In the genomic region with DNA sequence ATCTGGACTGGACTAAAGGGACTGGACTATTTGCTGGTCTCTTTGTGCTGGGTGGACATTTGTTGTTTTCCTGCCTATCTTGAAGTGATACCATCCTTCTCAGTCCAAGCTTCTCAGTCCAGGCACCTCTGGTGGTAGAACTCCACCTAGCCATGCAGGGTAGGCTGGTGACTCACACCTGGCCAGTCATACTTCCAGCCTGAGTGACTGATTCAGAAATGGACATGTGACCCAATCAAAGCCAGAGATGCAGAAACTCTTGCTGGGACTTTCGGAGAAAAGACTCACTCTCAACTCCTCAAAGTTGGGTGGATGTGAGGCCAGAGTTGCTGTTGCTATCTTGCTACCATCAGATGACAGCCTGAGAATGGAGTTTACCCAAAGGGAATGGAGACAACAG, we compare ENCODE assay signal across 14 cellular contexts. TPM values are rescaled to one million over a fixed set of nuclear protein-coding genes. Genes with fewer than 3 reads are reported as not detected.
A peak's percentile ranks its signal among the peaks of the same experiment; 100 is the strongest.
DNase-seq lines count a peak whose midpoint lies in the region; ATAC-seq and TF ChIP-seq lines count a peak whose summit lies in the region.
"Had no signal": no experiment of that assay in that cellular context is flagged by ENCODE, and none has a peak within 500 bp of the region (broad histone marks: within the 10 kb centered on the region; RNA-seq: fewer than 3 reads in every experiment).

No MANE protein-coding gene starts in this region.

- H3K9me3 Mint-ChIP-seq in GM23338: no peaks in the 10 kb centered on the region
- H3K9me3 Mint-ChIP-seq in T-cell: no peaks in the 10 kb centered on the region
- H3K9me3 Mint-ChIP-seq: type B pancreatic cell had no signal

- H3K36me3 ChIP-seq in GM23338 (ENCODE audit: insufficient read depth) (no peaks in the 10 kb centered on the region), osteoblast (ENCODE audit: insufficient read depth, low read length) (no peaks in the 10 kb centered on the region), H7 (replicated peaks; ENCODE audit: control insufficient read depth, insufficient read depth, low read length) (no peaks in the 10 kb centered on the region)
- H3K36me3 ChIP-seq: lower lobe of right lung, pancreas had no signal

- H2AFZ ChIP-seq in GM23338 (0 out of 2 replicates have a peak overlapping the region, but pooled peaks have one; percentile 7), osteoblast (ENCODE audit: low read length) (no peak overlapping the region)

- no peak overlapping the region for H3K4me3 Mint-ChIP-seq in GM23338
- H3K4me3 Mint-ChIP-seq in T-helper 17 cell: no peak overlapping the region
- H3K4me3 Mint-ChIP-seq in T-cell: no peak overlapping the region
- H3K4me3 Mint-ChIP-seq: type B pancreatic cell had no signal

- ATAC-seq in GM23338 (no peak), T-helper 17 cell (no peak), T-cell (replicated peaks in 1 of 4) (no peak)
- ATAC-seq: body of pancreas, lower lobe of right lung had no signal

- no peak for DNase-seq in GM23338 (ENCODE audit: low spot score)
- DNase-seq in M059J (ENCODE audit: low read depth): peak; percentile 78
- peak; percentile 27 for DNase-seq in choroid plexus epithelial cell (ENCODE audit: low read depth)
- DNase-seq in osteoblast (ENCODE audit: insufficient read length, low spot score, missing footprints): peak; percentile 68
- DNase-seq in T-helper 17 cell: no peak
- DNase-seq in T-cell: no peak
- DNase-seq in NCI-H1092 (lab: John Stamatoyannopoulos, UW): no peak
- DNase-seq in H7: no peak
- DNase-seq: lower lobe of right lung, NCI-H526 treated with DMSO at 0.1 percent for 48 hours, pancreas had no signal

- H4K20me1 ChIP-seq in GM23338 (replicated peaks; ENCODE audit: insufficient read depth) (no peaks in the 10 kb centered on the region), osteoblast (ENCODE audit: insufficient read depth, low read length) (no peaks in the 10 kb centered on the region)

- CTCF ChIA-PET in T-cell (lab: Charles Lee): no interaction called here

- H3K27me3 ChIP-seq in GM23338 (ENCODE audit: insufficient read depth) (no peaks in the 10 kb centered on the region), osteoblast (ENCODE audit: insufficient read depth, low read length) (no peaks in the 10 kb centered on the region), H7 (ENCODE audit: control insufficient read depth, insufficient read depth, low read length) (no peaks in the 10 kb centered on the region)
- H3K27me3 ChIP-seq: body of pancreas, pancreas had no signal

- no peaks in the 10 kb centered on the region for H3K4me1 Mint-ChIP-seq in GM23338
- H3K4me1 Mint-ChIP-seq in T-helper 17 cell: no peaks in the 10 kb centered on the region
- no peaks in the 10 kb centered on the region for H3K4me1 Mint-ChIP-seq in T-cell

- H3K4me2 ChIP-seq in GM23338: no peak overlapping the region
- no peak overlapping the region for H3K4me2 ChIP-seq in osteoblast (ENCODE audit: insufficient read depth, low read length)

- H3K36me3 Mint-ChIP-seq in GM23338 (ENCODE audit: low read depth) (no peaks in the 10 kb centered on the region), T-helper 17 cell (ENCODE audit: low read depth) (peaks cover 2% of the 10 kb centered on the region), T-cell (no peaks in the 10 kb centered on the region)
- H3K36me3 Mint-ChIP-seq: type B pancreatic cell had no signal

- TF ChIP-seq CTCF in GM23338 (conservative IDR thresholded peaks at IDR 0.05; ENCODE audit: low read depth in 2 of 2): no peak
- TF ChIP-seq CTCF in choroid plexus epithelial cell (conservative IDR thresholded peaks at IDR 0.05; ENCODE audit: low read depth, low read length): no peak
- TF ChIP-seq CTCF in osteoblast (IDR thresholded peaks at IDR 0.05; ENCODE audit: extremely low read depth, low read depth, low read length): peak; percentile 16

- H3K79me2 ChIP-seq in GM23338 (replicated peaks; ENCODE audit: insufficient read depth) (no peaks in the 10 kb centered on the region), osteoblast (ENCODE audit: insufficient read depth, low read length) (no peaks in the 10 kb centered on the region)

- no peak overlapping the region for H3K27ac ChIP-seq in GM23338 (ENCODE audit: low read depth)
- H3K27ac ChIP-seq in osteoblast (ENCODE audit: low read depth, low read length): no peak overlapping the region
- H3K27ac ChIP-seq: body of pancreas, lower lobe of right lung, pancreas had no signal

- H3K27ac Mint-ChIP-seq in GM23338 (no peak overlapping the region), T-helper 17 cell (no peak overlapping the region), T-cell (no peak overlapping the region)
- H3K27ac Mint-ChIP-seq: type B pancreatic cell had no signal

- POLR2A ChIA-PET in T-cell (lab: Charles Lee): no interaction called here

- no peaks in the 10 kb centered on the region for H3K4me1 ChIP-seq in GM23338 (ENCODE audit: insufficient read depth)
- peaks cover 2% of the 10 kb centered on the region for H3K4me1 ChIP-seq in osteoblast (ENCODE audit: insufficient read depth, low read length)
- H3K4me1 ChIP-seq: body of pancreas, lower lobe of right lung, pancreas had no signal

- no peaks in the 10 kb centered on the region for H3K27me3 Mint-ChIP-seq in GM23338 (ENCODE audit: insufficient read depth, low read depth, poor library complexity)
- peaks cover 48% of the 10 kb centered on the region for H3K27me3 Mint-ChIP-seq in T-helper 17 cell
- H3K27me3 Mint-ChIP-seq in T-cell: peaks cover 27 to 28% of the 10 kb centered on the region in 2 donors

- no peaks in the 10 kb centered on the region for H3K9me3 ChIP-seq in osteoblast (ENCODE audit: low read depth, low read length)
- peaks cover 3% of the 10 kb centered on the region for H3K9me3 ChIP-seq in T-helper 17 cell (ENCODE audit: control insufficient read depth, low read length, poor library complexity, severe bottlenecking)
- H3K9me3 ChIP-seq: body of pancreas, lower lobe of right lung, pancreas had no signal

- no peaks in the 10 kb centered on the region for H3K9me2 ChIP-seq in GM23338 (ENCODE audit: insufficient read depth)

- no peaks in the 10 kb centered on the region for H3F3A ChIP-seq in GM23338 (replicated peaks; ENCODE audit: low read depth)

- H3K4me3 ChIP-seq in GM23338: no peak overlapping the region
- no peak overlapping the region for H3K4me3 ChIP-seq in choroid plexus epithelial cell (ENCODE audit: low read depth, low read length)
- no peak overlapping the region for H3K4me3 ChIP-seq in osteoblast (ENCODE audit: insufficient read depth, low read length)
- H3K4me3 ChIP-seq in H7 (ENCODE audit: insufficient read depth, low read depth, low read length): no peak overlapping the region
- H3K4me3 ChIP-seq: body of pancreas, lower lobe of right lung, pancreas had no signal

TF ChIP-seq in GM23338, 12 proteins besides CTCF, POLR2A, EP300 and RAD21 (continues in another document):
- TF ChIP-seq EZH2phosphoT487 (IDR thresholded peaks at IDR 0.05; ENCODE audit: unreplicated experiment) (no peak), STAT1 (IDR thresholded peaks at IDR 0.05; ENCODE audit: unreplicated experiment) (no peak), EZH2 (IDR thresholded peaks at IDR 0.05; ENCODE audit: low read depth, unreplicated experiment) (no peak), CREB1 (CRISPR knock-in tag; IDR thresholded peaks at IDR 0.05; ENCODE audit: low read depth) (no peak), ETS1 (IDR thresholded peaks at IDR 0.05) (no peak), NANOG (IDR thresholded peaks at IDR 0.05; ENCODE audit: borderline replicate concordance) (no peak)

RNA-seq across cellular contexts. Expression of gene ASB14, which starts 5.6 kb away (rescaled TPM):
- total RNA-seq in GM23338 (2014; rRNA removed; shearing (Covaris generic)): 0.08 TPM in 1 of 2 replicates, not detected in the other
- 0.38 and 0.87 TPM in 2 replicates for polyA plus RNA-seq in GM23338 (2016; fragmentation: Nextera tagmentation; extraction: Ambion mirVana)
- not detected in 2 replicates for total RNA-seq in M059J (2014; rRNA removed; shearing (Covaris generic))
- total RNA-seq in osteoblast (not detected in 2 replicates), T-helper 17 cell (not detected), T-cell (not detected)
- total RNA-seq in H7 (2014; rRNA removed; shearing (Covaris generic)): 0.03 and 0.04 TPM in 2 replicates
- total RNA-seq: body of pancreas, fibroblast of lung had no signal
- polyA plus RNA-seq: fibroblast of lung had no signal

Comparison
In these comparisons a context has a peak if more than half of its experiments do, and no peak if none do; other contexts are left out.
1. DNase-seq: peak in M059J (single experiment), choroid plexus epithelial cell (single experiment) and osteoblast (single experiment); none in GM23338 (single experiment), T-helper 17 cell (0 of 3), T-cell (0 of 34), NCI-H1092 (single experiment) and H7 (single experiment).